In the genomic region with DNA sequence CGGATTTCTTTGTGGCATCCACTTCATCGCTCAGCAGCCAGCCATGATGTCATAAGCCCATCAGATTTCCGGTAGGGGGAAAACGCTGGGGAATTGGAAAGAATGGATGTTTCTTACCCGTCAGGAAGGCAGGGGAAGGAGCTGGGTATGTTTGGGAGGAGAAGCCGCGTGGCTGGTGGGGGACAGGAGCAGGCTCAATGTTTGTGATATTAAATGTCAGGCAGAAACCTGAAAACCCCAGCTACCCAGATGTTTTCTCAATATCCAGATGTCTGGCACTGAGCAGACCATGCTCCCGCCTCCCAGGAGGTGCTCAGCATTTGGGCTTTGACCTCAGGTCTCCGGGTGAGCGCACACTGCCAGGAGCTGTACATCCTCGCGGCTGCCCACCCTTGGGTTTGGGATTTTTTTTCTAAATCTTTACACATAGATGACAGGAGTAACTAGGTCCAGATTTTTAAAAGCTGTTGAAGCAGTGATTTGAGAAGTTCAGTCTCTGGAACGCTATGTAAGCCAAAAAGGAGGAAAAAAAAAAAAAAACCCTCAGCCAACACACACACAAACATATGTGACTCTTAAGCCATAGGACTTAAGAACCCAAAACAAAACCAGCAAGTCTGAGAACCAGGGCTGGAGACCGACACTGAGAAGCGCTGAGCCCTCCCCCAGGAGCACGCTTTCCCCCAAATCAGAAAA, we compare ENCODE assay signal across 9 cellular contexts.
DNase-seq lines count a peak whose midpoint lies in the region; ATAC-seq, FAIRE-seq and TF ChIP-seq lines count a peak whose summit lies in the region.
"Had no signal": no experiment of that assay in that cellular context is flagged by ENCODE, and none has a peak within 500 bp of the region (broad histone marks: within the 10 kb centered on the region; RNA-seq: fewer than 3 reads in every experiment).

No MANE protein-coding gene starts in this region.

- BruUV-seq in endothelial cell of umbilical vein (replicated peaks; lab: Mats Ljungman, UMichigan): no TSS peak

- DNase-seq in SK-N-SH (peak; percentile 47), endothelial cell of umbilical vein (ENCODE audit: low read depth, low spot score) (peak; percentile 12), uterus (peak in 1 of 2 donors; percentile 54), upper lobe of right lung (no peak)
- DNase-seq in activated T-cell treated with anti-CD3 and anti-CD28 coated beads, Interleukin-2, amount 50 U/mL, for 48 hours: no peak
- DNase-seq: hippocampal formation had no signal

- TF ChIP-seq POLR2A in endothelial cell of umbilical vein (IDR thresholded peaks at IDR 0.05; ENCODE audit: low read depth, low read length) (no peak), uterus (IDR thresholded peaks at IDR 0.05) (no peak)

- dilution Hi-C loops in endothelial cell of umbilical vein (cut with MboI; ENCODE audit: extremely low pct_ligation_motif_present, low sequenced_read_pairs): no loop called here

- H3K79me2 ChIP-seq in SK-N-SH (ENCODE audit: insufficient read depth): no peaks in the 10 kb centered on the region
- no peaks in the 10 kb centered on the region for H3K79me2 ChIP-seq in endothelial cell of umbilical vein (ENCODE audit: control insufficient read depth, insufficient read depth, low read length)

- H3K27me3 ChIP-seq in SK-N-SH (ENCODE audit: insufficient read depth) (no peaks in the 10 kb centered on the region), endothelial cell of umbilical vein (ENCODE audit: control insufficient read depth in 2 of 2, insufficient read depth in 2 of 2, low read length in 2 of 2) (peaks cover 43 to 44% of the 10 kb centered on the region in 2 experiments), muscle layer of colon (ENCODE audit: control insufficient read depth in 1 of 2, insufficient read depth in 2 of 2, low read length in 2 of 2) (no peaks in the 10 kb centered on the region), uterus (no peaks in the 10 kb centered on the region), upper lobe of right lung (peaks cover 13% of the 10 kb centered on the region)

- H2AFZ ChIP-seq in SK-N-SH (ENCODE audit: low read depth): no peak overlapping the region
- no peak overlapping the region for H2AFZ ChIP-seq in endothelial cell of umbilical vein (ENCODE audit: low read depth, low read length)

- no peak overlapping the region for H3K9ac ChIP-seq in SK-N-SH
- no peak overlapping the region for H3K9ac ChIP-seq in endothelial cell of umbilical vein (replicated peaks; ENCODE audit: extremely low read depth, insufficient read depth, low read length)
- no peak overlapping the region for H3K9ac ChIP-seq in muscle layer of colon (ENCODE audit: low read length)

- H3F3A ChIP-seq in SK-N-SH (replicated peaks; ENCODE audit: insufficient read depth): no peaks in the 10 kb centered on the region

- H3K9me3 ChIP-seq in SK-N-SH (no peaks in the 10 kb centered on the region), endothelial cell of umbilical vein (replicated peaks; ENCODE audit: control insufficient read depth, insufficient read depth, low read length) (no peaks in the 10 kb centered on the region), muscle layer of colon (ENCODE audit: low read length) (no peaks in the 10 kb centered on the region), uterus (no peaks in the 10 kb centered on the region), upper lobe of right lung (no peaks in the 10 kb centered on the region)

- H3K27ac ChIP-seq in SK-N-SH (ENCODE audit: low read depth in 2 of 2, low read length in 1 of 2): peak overlapping the region in 1 of 2 experiments; percentile 86; a peak in 2 of 4 replicates
- H3K27ac ChIP-seq in endothelial cell of umbilical vein (ENCODE audit: insufficient read depth, low read depth, low read length): no peak overlapping the region
- H3K27ac ChIP-seq in muscle layer of colon (ENCODE audit: low read depth, low read length): peak overlapping the region; percentile 66
- H3K27ac ChIP-seq in uterus: peak overlapping the region; percentile 64 to 74
- H3K27ac ChIP-seq in upper lobe of right lung: no peak overlapping the region

- ATAC-seq in SK-N-SH treated with all-trans-retinoic acid at 6 μM for 48 hours (no peak), upper lobe of right lung (no peak), GM21619 (IDR thresholded peaks at IDR 0.05; ENCODE audit: unreplicated experiment) (no peak)

- CTCF ChIA-PET in SK-N-SH (lab: Yijun Ruan, JAX) (interaction anchor here (0.7 to 1.2 kb wide), 5 partner anchors 21 to 80 kb away, joined by 3 to 5 read pairs (median 3); no protein-coding TSS in a partner anchor), endothelial cell of umbilical vein (lab: Charles Lee) (interaction anchor here (1.2 kb wide), 1 partner anchor 58 kb away, joined by 3 read pairs; no protein-coding TSS in a partner anchor)

- 48% methylated on average over 16 of the region's 16 CpGs for WGBS in SK-N-SH (ENCODE audit: low lambda C conversion rate)

- intact Hi-C loops in endothelial cell of umbilical vein (cut with micrococcal nuclease): no loop called here
- intact Hi-C loops in uterus (cut with DNase I; ENCODE audit: low total_unique reads): no loop called here
- intact Hi-C loops in upper lobe of right lung (cut with DNase I): no loop called here

- TF ChIP-seq RAD21 in SK-N-SH (IDR thresholded peaks at IDR 0.05; ENCODE audit: low read length): no peak

- H3K4me2 ChIP-seq in SK-N-SH (no peak overlapping the region), endothelial cell of umbilical vein (ENCODE audit: insufficient read depth, low read length) (peak overlapping the region; percentile 38)

- H3K9me1 ChIP-seq in endothelial cell of umbilical vein (replicated peaks; ENCODE audit: control insufficient read depth, extremely low read depth, insufficient read depth, low read length): no peaks in the 10 kb centered on the region

- FAIRE-seq in endothelial cell of umbilical vein (lab: Jason Lieb, UNC): no peak

- H3K4me3 ChIP-seq in SK-N-SH (ENCODE audit: low read depth in 2 of 2, low read length in 1 of 2) (no peak overlapping the region), endothelial cell of umbilical vein (replicated peaks in 1 of 3; ENCODE audit: insufficient read depth in 1 of 3, low read depth in 1 of 3, low read length in 3 of 3) (no peak overlapping the region), muscle layer of colon (ENCODE audit: low read depth in 1 of 2, low read length in 2 of 2) (no peak overlapping the region), uterus (no peak overlapping the region), upper lobe of right lung (no peak overlapping the region)

- TF ChIP-seq EP300 in SK-N-SH (IDR thresholded peaks at IDR 0.05; ENCODE audit: borderline replicate concordance in 1 of 2, low read depth in 1 of 2, low read length in 1 of 2): no peak

- H3K4me1 ChIP-seq in SK-N-SH (ENCODE audit: control insufficient read depth in 1 of 2, insufficient read depth in 2 of 2, low read depth in 1 of 2, low read length in 1 of 2) (peaks cover 0 to 43% of the 10 kb centered on the region in 2 experiments; a peak in 2 of 4 replicates), endothelial cell of umbilical vein (ENCODE audit: control insufficient read depth, extremely low read depth, insufficient read depth, low read length) (peaks cover 16% of the 10 kb centered on the region), muscle layer of colon (ENCODE audit: insufficient read depth, low read length) (peaks cover 50% of the 10 kb centered on the region), uterus (peaks cover 6 to 7% of the 10 kb centered on the region in 2 donors), upper lobe of right lung (peaks cover 18% of the 10 kb centered on the region)

- no peaks in the 10 kb centered on the region for H4K20me1 ChIP-seq in SK-N-SH (ENCODE audit: insufficient read depth)
- H4K20me1 ChIP-seq in endothelial cell of umbilical vein (replicated peaks; ENCODE audit: control insufficient read depth, extremely low read depth, insufficient read depth, low read length): no peaks in the 10 kb centered on the region

- POLR2A ChIA-PET in SK-N-SH (lab: Yijun Ruan, JAX): interaction anchor here (0.6 to 1.5 kb wide), 3 partner anchors 12 to 74 kb away, joined by 3 to 4 read pairs (median 3); no protein-coding TSS in a partner anchor
- POLR2A ChIA-PET in endothelial cell of umbilical vein (lab: Charles Lee): no interaction called here

- H3K9me2 ChIP-seq in SK-N-SH: no peaks in the 10 kb centered on the region

- TF ChIP-seq CTCF in SK-N-SH (IDR thresholded peaks at IDR 0.05) (no peak), endothelial cell of umbilical vein (IDR thresholded peaks at IDR 0.05; ENCODE audit: extremely low read depth in 1 of 2, insufficient read depth in 1 of 2, low read depth in 1 of 2, low read length in 2 of 2) (no peak), uterus (IDR thresholded peaks at IDR 0.05) (no peak), upper lobe of right lung (IDR thresholded peaks at IDR 0.05) (no peak)

- H3K36me3 ChIP-seq in SK-N-SH (replicated peaks in 1 of 2; ENCODE audit: control insufficient read depth in 1 of 2, insufficient read depth in 2 of 2, low read length in 1 of 2): no peaks in the 10 kb centered on the region
- no peaks in the 10 kb centered on the region for H3K36me3 ChIP-seq in endothelial cell of umbilical vein (ENCODE audit: control insufficient read depth in 2 of 2, extremely low read depth in 1 of 2, insufficient read depth in 2 of 2, low read length in 2 of 2)
- H3K36me3 ChIP-seq in muscle layer of colon (ENCODE audit: insufficient read depth, low read length): no peaks in the 10 kb centered on the region
- H3K36me3 ChIP-seq in uterus: no peaks in the 10 kb centered on the region
- H3K36me3 ChIP-seq in upper lobe of right lung: no peaks in the 10 kb centered on the region

TF ChIP-seq in SK-N-SH, 30 proteins besides CTCF, POLR2A, EP300 and RAD21 (continues in another document):
- TF ChIP-seq NFIC (IDR thresholded peaks at IDR 0.05; ENCODE audit: borderline replicate concordance): no peak

TF ChIP-seq in SK-N-SH treated with all-trans-retinoic acid at 6 μM for 48 hours, 23 proteins besides CTCF, POLR2A, EP300 and RAD21 (continues in another document):
- no peak for TF ChIP-seq TOX (CRISPR knock-in tag; IDR thresholded peaks at IDR 0.05; ENCODE audit: borderline replicate concordance)
- no peak for TF ChIP-seq ZNF8 (CRISPR knock-in tag; IDR thresholded peaks at IDR 0.05)
- TF ChIP-seq CSDC2 (CRISPR knock-in tag; IDR thresholded peaks at IDR 0.05): no peak
- TF ChIP-seq ZFP30 (CRISPR knock-in tag; IDR thresholded peaks at IDR 0.05): no peak
- no peak for TF ChIP-seq ESRRG (CRISPR knock-in tag; IDR thresholded peaks at IDR 0.05)

TF ChIP-seq in endothelial cell of umbilical vein, 7 proteins besides CTCF, POLR2A, EP300 and RAD21 (continues in another document):
- TF ChIP-seq GATA2 (IDR thresholded peaks at IDR 0.05; ENCODE audit: insufficient read depth, insufficient read length, low read depth, low read length) (no peak), MYC (IDR thresholded peaks at IDR 0.05; ENCODE audit: low read depth, low read length) (no peak), EZH2 (IDR thresholded peaks at IDR 0.05; ENCODE audit: borderline replicate concordance, low read depth, low read length, severe bottlenecking) (no peak), JUN (IDR thresholded peaks at IDR 0.05; ENCODE audit: borderline replicate concordance, insufficient read depth, insufficient read length, low read depth) (no peak)
- TF ChIP-seq, protein P1, sequence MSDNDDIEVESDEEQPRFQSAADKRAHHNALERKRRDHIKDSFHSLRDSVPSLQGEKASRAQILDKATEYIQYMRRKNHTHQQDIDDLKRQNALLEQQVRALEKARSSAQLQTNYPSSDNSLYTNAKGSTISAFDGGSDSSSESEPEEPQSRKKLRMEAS (IDR thresholded peaks at IDR 0.05; ENCODE audit: insufficient read depth, insufficient read length): no peak

Comparison
In these comparisons a context has a peak if more than half of its experiments do, and no peak if none do; other contexts are left out.
1. DNase-seq: peak in SK-N-SH (single experiment) and endothelial cell of umbilical vein (single experiment); none in upper lobe of right lung (single experiment) and activated T-cell treated with anti-CD3 and anti-CD28 coated beads, Interleukin-2, amount 50 U/mL, for 48 hours (0 of 2).
2. H3K27ac ChIP-seq: peak in muscle layer of colon (single experiment) and uterus (2 of 2); none in endothelial cell of umbilical vein (single experiment) and upper lobe of right lung (single experiment).